Comparison of ENCODE assay signal across 22 cellular contexts in the genomic region with DNA sequence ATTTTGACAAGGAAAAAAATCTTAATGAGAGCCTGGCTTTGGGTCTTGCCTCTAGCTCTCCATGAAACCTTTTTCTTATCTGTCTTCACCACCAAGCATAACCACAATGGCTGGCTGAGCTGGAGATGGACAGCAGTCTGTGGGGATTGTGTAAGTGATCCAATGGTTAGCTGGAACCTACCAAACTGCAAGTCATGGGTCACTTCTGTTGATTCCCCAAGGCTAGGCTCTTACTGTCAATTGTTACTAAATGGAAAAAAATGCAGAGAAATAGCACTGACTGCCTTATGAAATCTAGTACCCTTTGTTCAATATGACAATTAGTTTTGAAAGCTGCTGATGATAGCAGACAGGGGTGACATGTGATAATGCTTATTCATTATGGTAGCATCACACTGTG.
DNase-seq lines count a peak whose midpoint lies in the region; ATAC-seq, FAIRE-seq and TF ChIP-seq lines count a peak whose summit lies in the region.
"Had no signal": no experiment of that assay in that cellular context is flagged by ENCODE, and none has a peak within 500 bp of the region (broad histone marks: within the 10 kb centered on the region; RNA-seq: fewer than 3 reads in every experiment).

No MANE protein-coding gene starts in this region.

- CTCF ChIA-PET in PC-3 (lab: Charles Lee): no interaction called here

- no peaks in the 10 kb centered on the region for H3K9me2 ChIP-seq in PC-3 (replicated peaks; ENCODE audit: low read length)

- DNase-seq in HS-5 (ENCODE audit: low read depth) (peak; percentile 51), fibroblast of lung (ENCODE audit: low read depth in 2 of 2) (peak; percentile 19 to 42), smooth muscle cell (lab: John Stamatoyannopoulos, UW; ENCODE audit: unreplicated experiment) (no peak), frontal cortex (ENCODE audit: low spot score in 2 of 2) (no peak), gastrocnemius medialis (no peak), PC-3 (no peak)
- DNase-seq: activated CD4-positive, alpha-beta T cell treated with anti-CD3 and anti-CD28 coated beads, Interleukin-2, amount 50 U/mL, for 4 hours; activated naive CD4-positive, alpha-beta T cell treated with Interleukin-2 at 50 U/mL for 16 hours; activated T-cell treated with anti-CD3 and anti-CD28 coated beads for 4 hours; C1 segment of cervical spinal cord; cortex of kidney; kidney; natural killer cell; NCI-H1694 treated with DMSO at 0.1 percent for 48 hours; NCI-H226; stimulated activated CD4-positive, alpha-beta T cell treated with anti-CD3 and anti-CD28 coated beads, Interleukin-4, amount 100 ng/mL, for 4 hours; substantia nigra; WERI-Rb-1 had no signal

- H4K20me1 ChIP-seq in fibroblast of lung (ENCODE audit: control insufficient read depth, extremely low read depth, insufficient read depth, low read length) (no peaks in the 10 kb centered on the region), smooth muscle cell (ENCODE audit: low read depth) (no peaks in the 10 kb centered on the region), PC-3 (ENCODE audit: low read length) (no peaks in the 10 kb centered on the region)

- in situ Hi-C loops in gastrocnemius medialis (cut with MboI; ENCODE audit: low sequenced_read_pairs in 4 of 4): no loop called here

- peak overlapping the region; percentile 46 for H3K27ac ChIP-seq in VCaP
- H3K27ac ChIP-seq in fibroblast of lung (ENCODE audit: insufficient read depth, low read length): no peak overlapping the region
- H3K27ac ChIP-seq in smooth muscle cell (ENCODE audit: low read depth): peak overlapping the region; percentile 27
- H3K27ac ChIP-seq in gastrocnemius medialis: no peak overlapping the region
- no peak overlapping the region for H3K27ac ChIP-seq in PC-3 (ENCODE audit: low read length)
- H3K27ac ChIP-seq: epithelial cell of prostate, vagina, WERI-Rb-1 had no signal

- H3K4me3 ChIP-seq in fibroblast of lung (replicated peaks in 1 of 4; ENCODE audit: control extremely low read depth in 1 of 4, insufficient read depth in 1 of 4, low read depth in 3 of 4, low read length in 4 of 4): no peak overlapping the region
- no peak overlapping the region for H3K4me3 ChIP-seq in smooth muscle cell
- no peak overlapping the region for H3K4me3 ChIP-seq in gastrocnemius medialis
- no peak overlapping the region for H3K4me3 ChIP-seq in PC-3 (ENCODE audit: low read length)
- H3K4me3 ChIP-seq: vagina had no signal

- H2AFZ ChIP-seq in fibroblast of lung (ENCODE audit: low read length): no peak overlapping the region
- no peak overlapping the region for H2AFZ ChIP-seq in smooth muscle cell (ENCODE audit: low read depth)
- no peak overlapping the region for H2AFZ ChIP-seq in PC-3 (ENCODE audit: low read length)

- intact Hi-C loops in gastrocnemius medialis (cut with DNase I; ENCODE audit: low total_unique reads): no loop called here
- intact Hi-C loops in PC-3 (cut with micrococcal nuclease): no loop called here

- TF ChIP-seq POLR2A in gastrocnemius medialis (IDR thresholded peaks at IDR 0.05): no peak

- TF ChIP-seq CTCF in VCaP (conservative IDR thresholded peaks at IDR 0.05) (no peak), fibroblast of lung (conservative IDR thresholded peaks at IDR 0.05 in 1 of 2, IDR thresholded peaks at IDR 0.05 in 1 of 2; ENCODE audit: low read depth in 1 of 2, low read length in 2 of 2) (no peak), smooth muscle cell (IDR thresholded peaks at IDR 0.05; ENCODE audit: borderline replicate concordance, insufficient read depth, poor library complexity, severe bottlenecking) (no peak), gastrocnemius medialis (IDR thresholded peaks at IDR 0.05 in 4 of 5, conservative IDR thresholded peaks at IDR 0.05 in 1 of 5) (no peak), PC-3 (conservative IDR thresholded peaks at IDR 0.05; ENCODE audit: low read depth, low read length) (no peak)

- no peaks in the 10 kb centered on the region for H3K27me3 ChIP-seq in fibroblast of lung (ENCODE audit: control insufficient read depth, insufficient read depth, low read length)
- H3K27me3 ChIP-seq in smooth muscle cell (ENCODE audit: low read depth): no peaks in the 10 kb centered on the region
- H3K27me3 ChIP-seq in gastrocnemius medialis: no peaks in the 10 kb centered on the region
- peaks cover 3% of the 10 kb centered on the region; the same call in 1 of the 2 replicates for H3K27me3 ChIP-seq in PC-3 (ENCODE audit: low read length)
- H3K27me3 ChIP-seq: vagina had no signal

- no peaks in the 10 kb centered on the region for H3F3A ChIP-seq in smooth muscle cell (ENCODE audit: low read depth)
- H3F3A ChIP-seq in PC-3 (ENCODE audit: low read length, unreplicated experiment): no peaks in the 10 kb centered on the region

- H3K4me1 ChIP-seq in fibroblast of lung (ENCODE audit: control insufficient read depth, extremely low read depth, insufficient read depth, low read length) (no peaks in the 10 kb centered on the region), smooth muscle cell (ENCODE audit: low read depth) (peaks cover 7% of the 10 kb centered on the region), gastrocnemius medialis (no peaks in the 10 kb centered on the region), PC-3 (ENCODE audit: insufficient read depth, low read length) (no peaks in the 10 kb centered on the region)
- H3K4me1 ChIP-seq: vagina had no signal

- no TSS peak for BruUV-seq in PC-3 (replicated peaks; lab: Mats Ljungman, UMichigan)

- H3K79me2 ChIP-seq in fibroblast of lung (ENCODE audit: control insufficient read depth, insufficient read depth, low read length): no peaks in the 10 kb centered on the region
- H3K79me2 ChIP-seq in smooth muscle cell (ENCODE audit: low read depth): no peaks in the 10 kb centered on the region
- H3K79me2 ChIP-seq in PC-3 (ENCODE audit: low read length): no peaks in the 10 kb centered on the region

- no peak overlapping the region for H3K9ac ChIP-seq in fibroblast of lung (ENCODE audit: insufficient read depth, low read length)
- H3K9ac ChIP-seq in smooth muscle cell (ENCODE audit: low read depth): no peak overlapping the region
- H3K9ac ChIP-seq in PC-3 (ENCODE audit: low read length): no peak overlapping the region

- H3K9me3 ChIP-seq in fibroblast of lung (ENCODE audit: control insufficient read depth, insufficient read depth, low read depth, low read length) (no peaks in the 10 kb centered on the region), smooth muscle cell (replicated peaks; ENCODE audit: low read depth) (no peaks in the 10 kb centered on the region), gastrocnemius medialis (no peaks in the 10 kb centered on the region), PC-3 (ENCODE audit: low read length) (no peaks in the 10 kb centered on the region)
- H3K9me3 ChIP-seq: vagina had no signal

- no peak for FAIRE-seq in frontal cortex (lab: Jason Lieb, UNC)
- FAIRE-seq: GM12891, kidney had no signal

- POLR2A ChIA-PET in PC-3 (lab: Charles Lee; ENCODE audit: unreplicated experiment): no interaction called here

- H3K36me3 ChIP-seq in fibroblast of lung (ENCODE audit: control insufficient read depth, insufficient read depth, low read length) (no peaks in the 10 kb centered on the region), smooth muscle cell (ENCODE audit: low read depth) (no peaks in the 10 kb centered on the region), gastrocnemius medialis (no peaks in the 10 kb centered on the region), PC-3 (ENCODE audit: low read depth, low read length) (no peaks in the 10 kb centered on the region)
- H3K36me3 ChIP-seq: vagina, WERI-Rb-1 had no signal

- H3K4me2 ChIP-seq in fibroblast of lung (ENCODE audit: extremely low read depth, insufficient read depth, low read length) (no peak overlapping the region), smooth muscle cell (no peak overlapping the region), PC-3 (ENCODE audit: low read length) (no peak overlapping the region)

- no peak for ATAC-seq in gastrocnemius medialis
- no peak for ATAC-seq in PC-3
- ATAC-seq: natural killer cell had no signal

Comparison
In these comparisons a context has a peak if more than half of its experiments do, and no peak if none do; other contexts are left out.
1. DNase-seq: peak in HS-5 (single experiment) and fibroblast of lung (2 of 2); none in smooth muscle cell (single experiment), frontal cortex (0 of 2), gastrocnemius medialis (0 of 2) and PC-3 (single experiment).
2. H3K27ac ChIP-seq: peak in VCaP (single experiment) and smooth muscle cell (single experiment); none in fibroblast of lung (single experiment), gastrocnemius medialis (0 of 4) and PC-3 (single experiment).